In the genomic region with DNA sequence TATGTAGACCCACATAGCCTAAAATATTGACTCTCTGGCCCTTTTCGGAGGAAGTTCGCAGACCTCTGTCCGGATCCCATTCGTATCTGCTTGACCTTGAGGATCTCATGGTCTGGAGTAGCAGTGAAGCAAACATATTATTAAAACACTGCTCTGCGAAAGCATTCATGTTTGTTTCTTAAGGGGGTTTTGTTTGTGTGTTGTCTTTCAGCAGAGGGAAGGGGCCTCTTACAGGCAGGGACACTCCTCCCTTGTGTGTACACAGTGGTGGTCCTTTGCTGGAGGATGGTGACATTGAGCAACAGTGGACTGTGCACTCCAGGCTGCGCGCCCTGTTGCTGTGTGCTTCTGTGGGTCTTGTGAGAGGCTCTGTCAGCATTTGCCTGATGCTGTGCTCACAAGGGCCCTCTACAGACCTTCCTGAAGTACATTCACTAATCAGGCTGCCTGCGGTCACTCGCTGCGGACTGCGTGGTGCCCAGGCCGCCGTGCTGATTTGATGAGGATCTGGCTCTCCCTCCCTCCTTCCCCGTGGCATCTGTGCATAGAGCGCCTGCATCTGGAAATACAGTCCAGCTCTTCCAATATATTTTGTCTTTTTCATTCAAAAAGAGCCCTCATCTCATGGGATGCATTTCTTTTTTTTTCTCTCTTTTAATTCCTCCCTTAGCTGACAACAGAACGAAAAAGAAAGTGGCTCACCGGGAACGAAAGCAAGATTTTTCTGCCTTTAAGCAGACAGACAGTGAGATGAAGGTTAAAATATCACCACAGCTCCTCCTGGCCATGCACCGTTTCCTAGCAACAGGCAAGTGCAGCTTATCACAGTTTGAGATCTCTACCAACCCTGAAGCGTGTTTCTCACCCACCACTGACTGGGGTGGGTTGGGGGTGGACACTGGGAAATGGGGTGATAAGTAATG, we compare ENCODE assay signal across 1 cellular context.
TF ChIP-seq lines count a peak whose summit lies in the region.

No MANE protein-coding gene starts in this region.

TF ChIP-seq in HepG2, 621 proteins besides CTCF, POLR2A, EP300 and RAD21 (continued from another document):
- TF ChIP-seq, protein P1, sequence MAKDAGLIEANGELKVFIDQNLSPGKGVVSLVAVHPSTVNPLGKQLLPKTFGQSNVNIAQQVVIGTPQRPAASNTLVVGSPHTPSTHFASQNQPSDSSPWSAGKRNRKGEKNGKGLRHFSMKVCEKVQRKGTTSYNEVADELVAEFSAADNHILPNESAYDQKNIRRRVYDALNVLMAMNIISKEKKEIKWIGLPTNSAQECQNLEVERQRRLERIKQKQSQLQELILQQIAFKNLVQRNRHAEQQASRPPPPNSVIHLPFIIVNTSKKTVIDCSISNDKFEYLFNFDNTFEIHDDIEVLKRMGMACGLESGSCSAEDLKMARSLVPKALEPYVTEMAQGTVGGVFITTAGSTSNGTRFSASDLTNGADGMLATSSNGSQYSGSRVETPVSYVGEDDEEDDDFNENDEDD (CRISPR knock-in tag; IDR thresholded peaks at IDR 0.05; ENCODE audit: borderline replicate concordance), result peak; percentile 87
- 0 out of 2 replicates have a peak, but pooled peaks have one; percentile 60 for TF ChIP-seq NR2F6 (IDR thresholded peaks at IDR 0.05)
- peak; percentile 79 for TF ChIP-seq NR2F6 (CRISPR knock-in tag; IDR thresholded peaks at IDR 0.05)
- TF ChIP-seq, protein P2, sequence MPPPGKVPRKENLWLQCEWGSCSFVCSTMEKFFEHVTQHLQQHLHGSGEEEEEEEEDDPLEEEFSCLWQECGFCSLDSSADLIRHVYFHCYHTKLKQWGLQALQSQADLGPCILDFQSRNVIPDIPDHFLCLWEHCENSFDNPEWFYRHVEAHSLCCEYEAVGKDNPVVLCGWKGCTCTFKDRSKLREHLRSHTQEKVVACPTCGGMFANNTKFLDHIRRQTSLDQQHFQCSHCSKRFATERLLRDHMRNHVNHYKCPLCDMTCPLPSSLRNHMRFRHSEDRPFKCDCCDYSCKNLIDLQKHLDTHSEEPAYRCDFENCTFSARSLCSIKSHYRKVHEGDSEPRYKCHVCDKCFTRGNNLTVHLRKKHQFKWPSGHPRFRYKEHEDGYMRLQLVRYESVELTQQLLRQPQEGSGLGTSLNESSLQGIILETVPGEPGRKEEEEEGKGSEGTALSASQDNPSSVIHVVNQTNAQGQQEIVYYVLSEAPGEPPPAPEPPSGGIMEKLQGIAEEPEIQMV (CRISPR knock-in tag; IDR thresholded peaks at IDR 0.05; ENCODE audit: low read depth), result peak; percentile 84
- no peak for TF ChIP-seq ZNF570 (CRISPR knock-in tag; IDR thresholded peaks at IDR 0.05; ENCODE audit: borderline replicate concordance)
- TF ChIP-seq ZNF350 (CRISPR knock-in tag; IDR thresholded peaks at IDR 0.05; ENCODE audit: borderline replicate concordance, low read depth), result peak; percentile 91
- TF ChIP-seq, protein P3, sequence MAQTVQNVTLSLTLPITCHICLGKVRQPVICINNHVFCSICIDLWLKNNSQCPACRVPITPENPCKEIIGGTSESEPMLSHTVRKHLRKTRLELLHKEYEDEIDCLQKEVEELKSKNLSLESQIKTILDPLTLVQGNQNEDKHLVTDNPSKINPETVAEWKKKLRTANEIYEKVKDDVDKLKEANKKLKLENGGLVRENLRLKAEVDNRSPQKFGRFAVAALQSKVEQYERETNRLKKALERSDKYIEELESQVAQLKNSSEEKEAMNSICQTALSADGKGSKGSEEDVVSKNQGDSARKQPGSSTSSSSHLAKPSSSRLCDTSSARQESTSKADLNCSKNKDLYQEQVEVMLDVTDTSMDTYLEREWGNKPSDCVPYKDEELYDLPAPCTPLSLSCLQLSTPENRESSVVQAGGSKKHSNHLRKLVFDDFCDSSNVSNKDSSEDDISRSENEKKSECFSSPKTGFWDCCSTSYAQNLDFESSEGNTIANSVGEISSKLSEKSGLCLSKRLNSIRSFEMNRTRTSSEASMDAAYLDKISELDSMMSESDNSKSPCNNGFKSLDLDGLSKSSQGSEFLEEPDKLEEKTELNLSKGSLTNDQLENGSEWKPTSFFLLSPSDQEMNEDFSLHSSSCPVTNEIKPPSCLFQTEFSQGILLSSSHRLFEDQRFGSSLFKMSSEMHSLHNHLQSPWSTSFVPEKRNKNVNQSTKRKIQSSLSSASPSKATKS (CRISPR knock-in tag; IDR thresholded peaks at IDR 0.05), result no peak
- TF ChIP-seq DPF2 (CRISPR knock-in tag; IDR thresholded peaks at IDR 0.05; ENCODE audit: borderline replicate concordance, low read depth), result peak; percentile 98
- TF ChIP-seq ZNF768 (CRISPR knock-in tag; IDR thresholded peaks at IDR 0.05), result peak; percentile 90
- TF ChIP-seq, protein P4, sequence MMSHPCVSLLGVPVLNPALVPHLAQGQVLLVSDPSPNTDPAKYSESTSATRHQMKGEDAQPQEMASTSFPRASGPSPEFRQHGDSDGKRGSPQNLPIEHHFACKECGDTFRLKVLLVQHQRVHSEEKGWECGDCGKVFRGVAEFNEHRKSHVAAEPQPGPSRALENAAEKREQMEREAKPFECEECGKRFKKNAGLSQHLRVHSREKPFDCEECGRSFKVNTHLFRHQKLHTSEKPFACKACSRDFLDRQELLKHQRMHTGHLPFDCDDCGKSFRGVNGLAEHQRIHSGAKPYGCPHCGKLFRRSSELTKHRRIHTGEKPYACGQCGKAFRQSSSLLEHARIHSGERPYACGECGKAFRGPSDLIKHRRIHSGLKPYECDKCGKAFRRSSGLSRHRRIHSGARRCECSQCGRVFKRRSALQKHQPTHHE (CRISPR knock-in tag; IDR thresholded peaks at IDR 0.05; ENCODE audit: borderline replicate concordance), result no peak; the same call in 1 of the 2 replicates
- peak; percentile 98 for TF ChIP-seq SAP130 (CRISPR knock-in tag; IDR thresholded peaks at IDR 0.05; ENCODE audit: low read depth)
- peak; percentile 93 for TF ChIP-seq SMAD3 (CRISPR knock-in tag; IDR thresholded peaks at IDR 0.05)
- 0 out of 2 replicates have a peak, but pooled peaks have one; percentile 52 for TF ChIP-seq KLF13 (CRISPR knock-in tag; IDR thresholded peaks at IDR 0.05)
- peak; percentile 29; the same call in 1 of the 2 replicates for TF ChIP-seq ZNF7 (CRISPR knock-in tag; IDR thresholded peaks at IDR 0.05)
- TF ChIP-seq ZSCAN25 (CRISPR knock-in tag; IDR thresholded peaks at IDR 0.05), result no peak
